ENCODE assay signal across 8 cellular contexts in the genomic region with DNA sequence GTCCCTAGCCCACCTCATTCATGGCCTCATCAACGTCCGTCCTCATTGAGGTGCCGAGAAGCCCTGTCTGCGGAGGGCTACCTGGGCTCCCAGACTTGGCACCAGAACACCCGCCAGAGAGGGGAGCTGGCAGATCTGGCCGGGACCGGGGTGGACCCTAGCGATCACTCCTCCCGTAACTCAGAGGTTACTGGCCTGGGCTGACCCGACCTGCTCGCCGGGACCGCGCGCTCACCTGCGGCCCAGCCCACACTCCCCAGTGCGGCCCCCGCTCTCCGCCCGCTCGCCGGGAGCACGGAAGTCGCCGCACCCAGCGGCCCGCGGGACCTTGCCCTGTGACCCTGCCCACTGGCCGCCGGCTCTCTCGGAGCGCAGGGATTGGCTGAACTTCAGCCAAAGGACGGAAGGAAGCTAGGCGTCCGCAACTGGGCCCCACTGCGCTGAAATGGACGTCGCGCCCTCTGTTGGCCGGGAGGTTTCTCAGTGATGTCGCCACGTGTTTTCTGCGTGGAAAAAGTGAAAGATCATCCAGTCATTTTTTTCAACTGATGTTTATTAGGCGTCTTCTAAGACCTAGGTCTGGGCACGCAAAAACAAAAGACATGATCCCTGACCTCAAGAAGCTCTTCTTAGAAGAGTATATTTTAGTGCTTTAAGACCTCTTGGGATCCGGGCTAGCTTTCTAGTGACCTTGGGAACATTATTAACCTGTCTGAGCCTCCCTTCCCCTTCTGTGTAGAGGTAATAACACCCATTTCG.
DNase-seq lines count a peak whose midpoint lies in the region; ATAC-seq, FAIRE-seq and TF ChIP-seq lines count a peak whose summit lies in the region.

A gene with protein sequence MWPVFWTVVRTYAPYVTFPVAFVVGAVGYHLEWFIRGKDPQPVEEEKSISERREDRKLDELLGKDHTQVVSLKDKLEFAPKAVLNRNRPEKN (minus strand): TSS at position 308 of the 759 bp plus-strand sequence. CDS start 3,772 bp downstream, outside the sequence.

- peaks cover 56% of the 10 kb centered on the region for H3K4me1 Mint-ChIP-seq in central memory CD8-positive, alpha-beta T cell

- peak; percentile 88 for FAIRE-seq in islet of Langerhans (lab: Jason Lieb, UNC)

- TF ChIP-seq POLR2A in GM18951 (IDR thresholded peaks at IDR 0.05; ENCODE audit: extremely low read depth, insufficient read depth, insufficient read length): peak; percentile 98

- in situ Hi-C loops in GM18951 (cut with MboI; ENCODE audit: low sequenced_read_pairs, unreplicated experiment): no loop called here

- TF ChIP-seq CTCF in AG09309 (IDR thresholded peaks at IDR 0.05; ENCODE audit: control insufficient read depth, insufficient read depth, low read depth, low read length, missing control alignments): peak; percentile 88

- ATAC-seq in HG03196 (IDR thresholded peaks at IDR 0.05; ENCODE audit: unreplicated experiment): peak; percentile 95
- peak; percentile 87 for ATAC-seq in central memory CD8-positive, alpha-beta T cell (replicated peaks; ENCODE audit: extremely low read depth, poor library complexity, severe bottlenecking)

- H3K4me3 ChIP-seq in AG09309 (ENCODE audit: control insufficient read depth, low read depth, low read length): peak within 1 kb of the TSS; percentile 61

- H3K4me3 Mint-ChIP-seq in central memory CD8-positive, alpha-beta T cell: peak within 1 kb of the TSS; percentile 91

- no peaks in the 10 kb centered on the region for H3K27me3 Mint-ChIP-seq in central memory CD8-positive, alpha-beta T cell

- DNase-seq in AG09309 (ENCODE audit: low read depth) (peak; percentile 62), NCI-H345 (lab: John Stamatoyannopoulos, UW) (peak; percentile 92)
- DNase-seq in activated CD4-positive, CD25-positive, alpha-beta regulatory T cell treated with anti-CD3 and anti-CD28 coated beads, Interleukin-2, amount 50 U/mL, for 16 hours (ENCODE audit: low read depth, low spot score): peak; percentile 79
- peak; percentile 75 to 82 for DNase-seq in central memory CD8-positive, alpha-beta T cell (ENCODE audit: low spot score in 2 of 2)
- peak; percentile 92 for DNase-seq in stimulated activated CD4-positive, alpha-beta T cell treated with anti-CD3 and anti-CD28 coated beads, Interleukin-12 subunit alpha, Interleukin-12 subunit beta, amount 100 ng/mL, for 4 hours

- H3K27ac Mint-ChIP-seq in central memory CD8-positive, alpha-beta T cell (ENCODE audit: low read depth): peak within 1 kb of the TSS; percentile 94

- H3K9me3 Mint-ChIP-seq in central memory CD8-positive, alpha-beta T cell: no peaks in the 10 kb centered on the region

- peaks cover 13% of the 10 kb centered on the region for H3K36me3 Mint-ChIP-seq in central memory CD8-positive, alpha-beta T cell (ENCODE audit: insufficient read depth)

Comparison
In these comparisons a context has a peak if more than half of its experiments do, and no peak if none do; other contexts are left out.
1. Peak in every context shown above with its lines: DNase-seq, ATAC-seq and H3K4me3 ChIP-seq.